Comparison of ENCODE assay signal across 1 cellular context in the genomic region with DNA sequence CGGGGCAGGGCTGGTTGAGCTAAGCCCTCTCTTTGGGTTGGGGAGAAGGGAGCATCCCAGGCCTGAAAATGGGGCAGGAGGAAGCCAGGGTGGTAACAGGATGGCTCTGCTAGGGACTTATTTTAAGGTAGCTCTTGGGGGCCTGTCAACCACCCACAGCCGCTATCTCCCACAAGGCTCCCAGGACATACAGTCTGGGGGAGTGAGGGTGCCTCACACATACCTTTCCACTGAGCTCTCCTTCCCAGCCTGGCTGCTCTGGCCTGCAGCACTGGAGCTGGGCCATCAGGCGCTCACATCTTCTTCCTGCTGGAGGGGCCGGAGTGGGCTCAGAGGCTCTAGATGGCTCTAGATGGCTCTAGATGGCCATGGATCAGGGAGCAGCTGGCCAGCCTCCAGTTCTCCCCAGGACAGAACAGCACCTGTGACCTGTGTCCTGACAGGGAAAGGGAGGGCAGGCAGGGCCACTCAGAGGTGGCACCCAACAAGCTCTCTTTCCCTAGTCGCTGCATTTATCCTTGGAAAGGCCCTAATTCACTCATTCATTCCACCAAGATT.
TF ChIP-seq lines count a peak whose summit lies in the region.

No MANE protein-coding gene starts in this region.

TF ChIP-seq in H1, 55 proteins besides CTCF, POLR2A, EP300 and RAD21:
- TF ChIP-seq RBBP5 (IDR thresholded peaks at IDR 0.05; ENCODE audit: borderline replicate concordance, low read depth, low read length) (no peak), PHF8 (conservative IDR thresholded peaks at IDR 0.05; ENCODE audit: low read depth, low read length) (no peak), EZH2 (IDR thresholded peaks at IDR 0.05; ENCODE audit: low read depth, low read length, severe bottlenecking) (no peak), CBX5 (IDR thresholded peaks at IDR 0.05; ENCODE audit: low read depth, low read length) (no peak)
